In genomic region chr14:62079035-62079434, GRCh38 we compare ENCODE assay signal across 18 cellular contexts.
A peak's percentile ranks its signal among the peaks of the same experiment; 100 is the strongest.
DNase-seq lines count a peak whose midpoint lies in the region; ATAC-seq, FAIRE-seq and TF ChIP-seq lines count a peak whose summit lies in the region.
"Had no signal": no experiment of that assay in that cellular context is flagged by ENCODE, and none has a peak within 500 bp of the region (broad histone marks: within the 10 kb centered on the region; RNA-seq: fewer than 3 reads in every experiment).

No MANE protein-coding gene starts in this region.

- H3K4me1 ChIP-seq in DOHH2 (ENCODE audit: control insufficient read depth, low read length) (peaks cover 70% of the 10 kb centered on the region), HepG2 (ENCODE audit: insufficient read depth, low read length) (no peaks in the 10 kb centered on the region), right lobe of liver (no peaks in the 10 kb centered on the region)
- H3K4me1 ChIP-seq: upper lobe of left lung had no signal

- H3K79me2 ChIP-seq in DOHH2 (ENCODE audit: control insufficient read depth, low read length) = no peaks in the 10 kb centered on the region
- H3K79me2 ChIP-seq in HepG2 (ENCODE audit: insufficient read depth, low read length) = no peaks in the 10 kb centered on the region

- H4K20me1 ChIP-seq in DOHH2 (ENCODE audit: control insufficient read depth, insufficient read depth, low read depth, low read length) = no peaks in the 10 kb centered on the region
- no peaks in the 10 kb centered on the region for H4K20me1 ChIP-seq in HepG2 (ENCODE audit: insufficient read depth, low read length)

- no TSS peak for BruUV-seq in HepG2 (replicated peaks; lab: Mats Ljungman, UMichigan)

- peak overlapping the region; percentile 91 for H3K4me2 ChIP-seq in DOHH2 (ENCODE audit: low read length)
- no peak overlapping the region for H3K4me2 ChIP-seq in HepG2 (ENCODE audit: low read depth, low read length)

- H3K9me3 ChIP-seq in DOHH2 (ENCODE audit: control insufficient read depth, insufficient read depth, low read length) = no peaks in the 10 kb centered on the region
- H3K9me3 ChIP-seq in HepG2 (ENCODE audit: low read length) = no peaks in the 10 kb centered on the region
- H3K9me3 ChIP-seq in right lobe of liver = no peaks in the 10 kb centered on the region
- H3K9me3 ChIP-seq: upper lobe of left lung had no signal

- in situ Hi-C loops in HepG2 (cut with HindIII; ENCODE audit: extremely low pct_ligation_motif_present, low pct_unique_long_range_greater_than_20kb) = no loop called here

- intact Hi-C loops in HepG2 (cut with micrococcal nuclease; ENCODE audit: unreplicated experiment) = no loop called here
- intact Hi-C loops in right lobe of liver (cut with DNase I) = no loop called here

- TF ChIP-seq EP300 in HepG2 (IDR thresholded peaks at IDR 0.05; ENCODE audit: low read depth in 2 of 2, low read length in 2 of 2) (no peak), HepG2 (CRISPR knock-in tag; IDR thresholded peaks at IDR 0.05; ENCODE audit: borderline replicate concordance) (no peak)

- no peaks in the 10 kb centered on the region for H3K27me3 ChIP-seq in DOHH2 (ENCODE audit: control insufficient read depth, low read length)
- no peaks in the 10 kb centered on the region for H3K27me3 ChIP-seq in HepG2 (ENCODE audit: control insufficient read depth in 1 of 2, insufficient read depth in 2 of 2, low read length in 2 of 2)
- H3K27me3 ChIP-seq in right lobe of liver = no peaks in the 10 kb centered on the region
- H3K27me3 ChIP-seq: upper lobe of left lung had no signal

- ATAC-seq in GM21360 (IDR thresholded peaks at IDR 0.05; ENCODE audit: unreplicated experiment) (peak; percentile 56), HG02938 (IDR thresholded peaks at IDR 0.05; ENCODE audit: unreplicated experiment) (peak; percentile 58), HG03575 (IDR thresholded peaks at IDR 0.05; ENCODE audit: extremely low read depth, insufficient number of reproducible peaks, low FRiP score, unreplicated experiment) (peak; percentile 53), HepG2 (no peak), right lobe of liver (no peak)
- no peak for ATAC-seq in stimulated activated naive CD8-positive, alpha-beta T cell treated with anti-CD3 and anti-CD28 coated beads, Interleukin-15, Interleukin-2, amounts not matched to agents 100 U/mL and 50 U/mL, for 24 hours
- ATAC-seq: activated CD4-positive, alpha-beta T cell treated with anti-CD3 and anti-CD28 coated beads for 36 hours; activated T-cell treated with anti-CD3 and anti-CD28 coated beads, Interleukin-2, amount 50 U/mL, for 72 hours; naive thymus-derived CD8-positive, alpha-beta T cell had no signal

- CTCF ChIA-PET in HepG2 (lab: Yijun Ruan, JAX; ENCODE audit: low intra/inter-chr PET ratio, low total read pairs) = no interaction called here

- no peaks in the 10 kb centered on the region for H3K9me2 ChIP-seq in DOHH2 (replicated peaks; ENCODE audit: control insufficient read depth, low read length)

- TF ChIP-seq CTCF in DOHH2 (IDR thresholded peaks at IDR 0.05; ENCODE audit: low read depth, low read length, poor library complexity, severe bottlenecking) (no peak), HepG2 (CRISPR knock-in tag; IDR thresholded peaks at IDR 0.05) (no peak), right lobe of liver (IDR thresholded peaks at IDR 0.05) (no peak)

- 9% methylated on average over 1 of the region's 1 CpG for WGBS in HepG2 (ENCODE audit: low lambda C conversion rate)
- WGBS in right lobe of liver (ENCODE audit: insufficient coverage, low coverage, low lambda C conversion rate, missing lambda C conversion rate) = 79% methylated on average over 1 of the region's 1 CpG

- peak overlapping the region; percentile 95 for H3K27ac ChIP-seq in DOHH2 (ENCODE audit: low read depth, low read length)
- no peak overlapping the region for H3K27ac ChIP-seq in HepG2 (ENCODE audit: extremely low read length, insufficient read depth, low read length)
- H3K27ac ChIP-seq in right lobe of liver = no peak overlapping the region
- H3K27ac ChIP-seq: SK-N-MC, upper lobe of left lung had no signal

- H3K9ac ChIP-seq in HepG2 (ENCODE audit: insufficient read depth, low read depth, low read length) = no peak overlapping the region

- H3K36me3 ChIP-seq in DOHH2 (ENCODE audit: control insufficient read depth, low read length) (peaks cover 4% of the 10 kb centered on the region; the same call in 1 of the 2 replicates), HepG2 (replicated peaks in 1 of 2; ENCODE audit: control insufficient read depth in 1 of 2, insufficient read depth in 2 of 2, low read length in 2 of 2) (no peaks in the 10 kb centered on the region), right lobe of liver (no peaks in the 10 kb centered on the region)
- H3K36me3 ChIP-seq: upper lobe of left lung had no signal

- POLR2A ChIA-PET in HepG2 (lab: Yijun Ruan, JAX) = no interaction called here

- H3K4me3 ChIP-seq in DOHH2 (ENCODE audit: low read length) (peak overlapping the region; percentile 69), HepG2 (replicated peaks in 1 of 3; ENCODE audit: insufficient read depth in 1 of 3, low read depth in 2 of 3, low read length in 3 of 3) (no peak overlapping the region), right lobe of liver (no peak overlapping the region)
- H3K4me3 ChIP-seq: SK-N-MC, upper lobe of left lung had no signal

- TF ChIP-seq POLR2A in HepG2 (IDR thresholded peaks at IDR 0.05; ENCODE audit: insufficient read depth in 1 of 2, low read depth in 2 of 2, low read length in 2 of 2) (no peak), right lobe of liver (IDR thresholded peaks at IDR 0.05) (no peak)

- no peak for TF ChIP-seq RAD21 in HepG2 (CRISPR knock-in tag; IDR thresholded peaks at IDR 0.05)

- DNase-seq in HepG2 (ENCODE audit: low spot score) = no peak
- DNase-seq in stimulated activated naive CD8-positive, alpha-beta T cell treated with anti-CD3 and anti-CD28 coated beads, Interleukin-15, Interleukin-2, amounts not matched to agents 100 U/mL and 50 U/mL, for 24 hours = no peak
- DNase-seq in HT-29 (ENCODE audit: low spot score) = no peak
- no peak for DNase-seq in right lobe of liver
- DNase-seq: activated CD4-positive, alpha-beta T cell treated with anti-CD3 and anti-CD28 coated beads for 36 hours; activated T-cell treated with anti-CD3 and anti-CD28 coated beads, Interleukin-2, amount 50 U/mL, for 72 hours; aorta; kidney glomerular epithelial cell; naive thymus-derived CD8-positive, alpha-beta T cell; NCI-H146; NK-92 treated with Interleukin-12 subunit alpha and Interleukin-12 subunit beta, amount 100 ng/mL, for 24 hours; upper lobe of left lung had no signal

- peaks cover 15% of the 10 kb centered on the region for H3F3A ChIP-seq in DOHH2 (ENCODE audit: control insufficient read depth, insufficient read depth)

- no peak for FAIRE-seq in HepG2 (lab: Jason Lieb, UNC)
- FAIRE-seq: H54 had no signal

- H2AFZ ChIP-seq in HepG2 (ENCODE audit: low read length) = no peak overlapping the region

TF ChIP-seq in HepG2, 621 proteins besides CTCF, POLR2A, EP300 and RAD21:
- TF ChIP-seq ZBTB39 (CRISPR knock-in tag; IDR thresholded peaks at IDR 0.05) = no peak
- no peak for TF ChIP-seq ZNF576 (CRISPR knock-in tag; IDR thresholded peaks at IDR 0.05)
- TF ChIP-seq ZFY (CRISPR knock-in tag; IDR thresholded peaks at IDR 0.05) = no peak
- TF ChIP-seq PAXIP1 (CRISPR knock-in tag; conservative IDR thresholded peaks at IDR 0.05) = no peak

Comparison
In these comparisons a context has a peak if more than half of its experiments do, and no peak if none do; other contexts are left out.
1. ATAC-seq: peak in GM21360 (single experiment), HG02938 (single experiment) and HG03575 (single experiment); none in HepG2 (single experiment), stimulated activated naive CD8-positive, alpha-beta T cell treated with anti-CD3 and anti-CD28 coated beads, Interleukin-15, Interleukin-2, amounts not matched to agents 100 U/mL and 50 U/mL, for 24 hours (single experiment) and right lobe of liver (0 of 4).